ENCODE assay signal across 10 cellular contexts in genomic region chr20:41245086-41245707, GRCh38.
DNase-seq lines count a peak whose midpoint lies in the region; ATAC-seq and TF ChIP-seq lines count a peak whose summit lies in the region.
"Had no signal": no experiment of that assay in that cellular context is flagged by ENCODE, and none has a peak within 500 bp of the region (broad histone marks: within the 10 kb centered on the region; RNA-seq: fewer than 3 reads in every experiment).

No MANE protein-coding gene starts in this region.

- TF ChIP-seq POLR2A in right lobe of liver (IDR thresholded peaks at IDR 0.05) = no peak

- H3K36me3 Mint-ChIP-seq in chondrocyte (ENCODE audit: low read depth) = no peaks in the 10 kb centered on the region
- peaks cover 1% of the 10 kb centered on the region for H3K36me3 Mint-ChIP-seq in stimulated activated memory B cell treated with anti-CD40 and anti-IgM and Interleukin-4, amounts not matched to agents 10 μg/mL and 1 μg/mL and 100 μg/mL, for 72 hours

- peak; percentile 76 for DNase-seq in NCI-H2227 (lab: John Stamatoyannopoulos, UW; ENCODE audit: unreplicated experiment)
- no peak for DNase-seq in NCI-H2227 treated with DMSO at 0.1 percent for 48 hours (lab: John Stamatoyannopoulos, UW)
- DNase-seq in chondrocyte (ENCODE audit: low spot score) = no peak
- no peak for DNase-seq in right lobe of liver
- no peak for DNase-seq in thoracic aorta (ENCODE audit: low spot score)
- DNase-seq: AML-193; stimulated activated CD4-positive, alpha-beta T cell treated with anti-CD3 and anti-CD28 coated beads, Interleukin-4, amount 100 ng/mL, for 24 hours had no signal

- H3K4me3 ChIP-seq in right lobe of liver (no peak overlapping the region), thoracic aorta (no peak overlapping the region)

- whole genome bisulfite sequencing in right lobe of liver (ENCODE audit: insufficient coverage, low coverage, low lambda C conversion rate, missing lambda C conversion rate) = 50% methylated on average over 2 of the region's 2 CpGs

- peak overlapping the region; percentile 88 for H3K27ac Mint-ChIP-seq in chondrocyte (ENCODE audit: unreplicated experiment)
- no peak overlapping the region for H3K27ac Mint-ChIP-seq in stimulated activated memory B cell treated with anti-CD40 and anti-IgM and Interleukin-4, amounts not matched to agents 10 μg/mL and 1 μg/mL and 100 μg/mL, for 72 hours

- H3K4me3 Mint-ChIP-seq in chondrocyte (ENCODE audit: unreplicated experiment) = no peak overlapping the region
- H3K4me3 Mint-ChIP-seq in stimulated activated memory B cell treated with anti-CD40 and anti-IgM and Interleukin-4, amounts not matched to agents 10 μg/mL and 1 μg/mL and 100 μg/mL, for 72 hours = no peak overlapping the region

- H3K9me3 ChIP-seq in right lobe of liver = no peaks in the 10 kb centered on the region
- no peaks in the 10 kb centered on the region for H3K9me3 ChIP-seq in thoracic aorta

- TF ChIP-seq CTCF in chondrocyte (IDR thresholded peaks at IDR 0.05) (peak; percentile 52), right lobe of liver (IDR thresholded peaks at IDR 0.05) (no peak), thoracic aorta (IDR thresholded peaks at IDR 0.05) (peak; percentile 34)

- H3K9me3 Mint-ChIP-seq in chondrocyte (ENCODE audit: low read depth) = no peaks in the 10 kb centered on the region
- H3K9me3 Mint-ChIP-seq in stimulated activated memory B cell treated with anti-CD40 and anti-IgM and Interleukin-4, amounts not matched to agents 10 μg/mL and 1 μg/mL and 100 μg/mL, for 72 hours = no peaks in the 10 kb centered on the region

- no peaks in the 10 kb centered on the region for H3K27me3 Mint-ChIP-seq in chondrocyte (ENCODE audit: low read depth)
- H3K27me3 Mint-ChIP-seq in stimulated activated memory B cell treated with anti-CD40 and anti-IgM and Interleukin-4, amounts not matched to agents 10 μg/mL and 1 μg/mL and 100 μg/mL, for 72 hours = no peaks in the 10 kb centered on the region

- H3K4me1 Mint-ChIP-seq in chondrocyte (ENCODE audit: low read depth) = peaks cover 73% of the 10 kb centered on the region
- peaks cover 37% of the 10 kb centered on the region for H3K4me1 Mint-ChIP-seq in stimulated activated memory B cell treated with anti-CD40 and anti-IgM and Interleukin-4, amounts not matched to agents 10 μg/mL and 1 μg/mL and 100 μg/mL, for 72 hours

- H3K36me3 ChIP-seq in right lobe of liver = no peaks in the 10 kb centered on the region
- H3K36me3 ChIP-seq in thoracic aorta = no peaks in the 10 kb centered on the region

- H3K27me3 ChIP-seq in right lobe of liver (no peaks in the 10 kb centered on the region), thoracic aorta (replicated peaks; ENCODE audit: insufficient read depth) (no peaks in the 10 kb centered on the region)

- H3K27ac ChIP-seq in right lobe of liver (peak overlapping the region in 1 of 3 donors; percentile 16), thoracic aorta (peak overlapping the region; percentile 91 to 92)

- peak in 3 of 4 donors; percentile 19 to 53 (median 41) for ATAC-seq in right lobe of liver
- no peak for ATAC-seq in thoracic aorta (ENCODE audit: insufficient number of reproducible peaks, low FRiP score, low read depth)
- ATAC-seq in GM19351 (IDR thresholded peaks at IDR 0.05; ENCODE audit: unreplicated experiment) = no peak
- ATAC-seq in GM18858 (IDR thresholded peaks at IDR 0.05; ENCODE audit: unreplicated experiment) = no peak
- no peak for ATAC-seq in stimulated activated memory B cell treated with anti-CD40 and anti-IgM and Interleukin-4, amounts not matched to agents 10 μg/mL and 1 μg/mL and 100 μg/mL, for 72 hours

- intact Hi-C loops in right lobe of liver (cut with DNase I) = no loop called here

- peaks cover 0 to 34% (median 14%) of the 10 kb centered on the region in 4 donors for H3K4me1 ChIP-seq in right lobe of liver
- H3K4me1 ChIP-seq in thoracic aorta (ENCODE audit: control insufficient read depth in 1 of 2, low read depth in 2 of 2) = peaks cover 50 to 76% of the 10 kb centered on the region in 2 donors

Comparison
In these comparisons a context has a peak if more than half of its experiments do, and no peak if none do; other contexts are left out.
1. CTCF ChIP-seq: peak in chondrocyte (single experiment) and thoracic aorta (single experiment); none in right lobe of liver (0 of 4).
2. ATAC-seq: peak in right lobe of liver (3 of 4); none in thoracic aorta (single experiment), GM19351 (single experiment), GM18858 (single experiment) and stimulated activated memory B cell treated with anti-CD40 and anti-IgM and Interleukin-4, amounts not matched to agents 10 μg/mL and 1 μg/mL and 100 μg/mL, for 72 hours (single experiment).